Comparison of ENCODE assay signal across 7 cellular contexts in the genomic region with DNA sequence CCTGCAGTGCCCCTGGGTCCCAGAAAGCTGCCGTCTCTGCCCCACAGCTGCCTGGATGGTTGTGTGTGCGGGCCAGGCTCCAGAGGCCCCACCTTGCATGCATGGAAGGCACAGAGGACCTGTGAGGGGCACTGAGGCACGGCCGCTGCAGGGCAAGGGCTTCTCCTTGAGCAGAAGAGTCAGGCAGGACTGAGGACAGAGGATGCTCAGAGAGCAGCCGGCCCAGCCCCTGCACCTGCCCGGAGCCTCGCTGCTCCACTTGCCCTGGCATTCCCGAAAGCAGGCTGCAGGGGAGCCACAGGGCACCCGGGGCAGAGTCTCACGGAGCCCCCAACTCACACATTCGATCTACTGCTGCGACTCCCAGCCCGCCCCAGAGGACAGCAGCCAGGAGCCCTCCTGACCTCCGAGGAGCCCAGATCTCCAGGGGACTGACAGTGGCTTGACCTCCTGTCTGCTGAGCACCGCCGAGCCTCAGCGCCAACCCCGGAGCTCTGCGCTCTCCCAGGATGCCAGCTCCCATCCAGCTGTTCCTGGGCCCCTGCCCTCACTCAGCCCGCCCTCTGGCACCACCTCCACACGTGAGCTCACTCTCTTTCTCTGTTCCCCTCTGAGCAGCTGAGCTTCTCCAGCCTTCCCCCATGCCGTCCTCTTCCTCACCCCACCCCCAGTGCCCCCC.
"Had no signal": no experiment of that assay in that cellular context is flagged by ENCODE, and none has a peak within 500 bp of the region (broad histone marks: within the 10 kb centered on the region; RNA-seq: fewer than 3 reads in every experiment).

No MANE protein-coding gene starts in this region.

- H3K9me3 ChIP-seq: adrenal gland, left ventricle myocardium inferior, pancreas, tibial nerve had no signal

- H3K4me3 ChIP-seq: adrenal gland, left ventricle myocardium inferior, pancreas, tibial nerve had no signal

- DNase-seq: activated B cell treated with CpG ODN at 0.5 μM for 24 hours; effector memory CD8-positive, alpha-beta T cell; T-helper 17 cell had no signal

- H3K36me3 ChIP-seq: adrenal gland, left ventricle myocardium inferior, pancreas, tibial nerve had no signal

- H3K27me3 ChIP-seq: adrenal gland, pancreas, tibial nerve had no signal
